In genomic region chr5:133147815-133148634, GRCh38 we compare ENCODE assay signal across 25 cellular contexts.
A peak's percentile ranks its signal among the peaks of the same experiment; 100 is the strongest.
DNase-seq lines count a peak whose midpoint lies in the region; ATAC-seq and TF ChIP-seq lines count a peak whose summit lies in the region.
"Had no signal": no experiment of that assay in that cellular context is flagged by ENCODE, and none has a peak within 500 bp of the region (broad histone marks: within the 10 kb centered on the region; RNA-seq: fewer than 3 reads in every experiment).

No MANE protein-coding gene starts in this region.

- peaks cover 3% of the 10 kb centered on the region for H3K36me3 Mint-ChIP-seq in activated naive CD8-positive, alpha-beta T cell
- H3K36me3 Mint-ChIP-seq in activated naive CD8-positive, alpha-beta T cell treated with anti-CD3 and anti-CD28 coated beads, Interleukin-2, amount 50 U/mL, for 24 hours (ENCODE audit: low read depth) = no peaks in the 10 kb centered on the region
- H3K36me3 Mint-ChIP-seq in T-cell = no peaks in the 10 kb centered on the region
- no peaks in the 10 kb centered on the region for H3K36me3 Mint-ChIP-seq in type B pancreatic cell

- POLR2A ChIA-PET in T-cell (lab: Charles Lee) = no interaction called here

- ATAC-seq in activated naive CD8-positive, alpha-beta T cell treated with anti-CD3 and anti-CD28 coated beads, Interleukin-2, amount 50 U/mL, for 24 hours = no peak
- ATAC-seq in T-cell (replicated peaks in 1 of 4) = peak; percentile 37 to 72 (median 53)
- no peak for ATAC-seq in HG02763 (IDR thresholded peaks at IDR 0.05; ENCODE audit: unreplicated experiment)
- ATAC-seq: activated T-cell treated with anti-CD3 and anti-CD28 coated beads, Interleukin-2, amount 50 U/mL, for 4 hours; left colon; Panc1 had no signal

- H3K4me3 ChIP-seq in fibroblast of pulmonary artery (replicated peaks; ENCODE audit: low read depth, low read length) = no peak overlapping the region
- H3K4me3 ChIP-seq: heart left ventricle, thoracic aorta, vagina had no signal

- DNase-seq in activated naive CD8-positive, alpha-beta T cell treated with anti-CD3 and anti-CD28 coated beads, Interleukin-2, amount 50 U/mL, for 24 hours = no peak
- DNase-seq in T-cell (peak in 2 of 34 experiments; percentile 6 to 10), fibroblast of pulmonary artery (ENCODE audit: low read depth) (peak; percentile 3), type B pancreatic cell (ENCODE audit: extremely low spot score, unreplicated experiment) (peak; percentile 44), SW 1271 (lab: John Stamatoyannopoulos, UW) (no peak), cerebellum (ENCODE audit: low spot score) (no peak)
- DNase-seq: activated CD4-positive, CD25-positive, alpha-beta regulatory T cell treated with anti-CD3 and anti-CD28 coated beads, Interleukin-2, amount 50 U/mL, for 72 hours; activated naive CD4-positive, alpha-beta T cell treated with Interleukin-2 at 50 U/mL for 16 hours; activated T-cell treated with anti-CD3 and anti-CD28 coated beads, Interleukin-2, amount 50 U/mL, for 4 hours; BE2C; Calu3; cerebellar nuclear complex; EL; left colon; mesenchymal stem cell; NCI-H2081 treated with DMSO at 0.1 percent for 48 hours; retina; SHP77 treated with DMSO at 0.1 percent for 48 hours; stimulated activated CD4-positive, alpha-beta T cell treated with anti-CD3 and anti-CD28 coated beads, Interleukin-4, amount 100 ng/mL, for 1 hour had no signal

- TF ChIP-seq CTCF in fibroblast of pulmonary artery (IDR thresholded peaks at IDR 0.05; ENCODE audit: low read length, missing control alignments) (no peak), type B pancreatic cell (conservative IDR thresholded peaks at IDR 0.05) (no peak)

- peak overlapping the region; percentile 64 for H3K27ac Mint-ChIP-seq in activated naive CD8-positive, alpha-beta T cell
- no peak overlapping the region for H3K27ac Mint-ChIP-seq in activated naive CD8-positive, alpha-beta T cell treated with anti-CD3 and anti-CD28 coated beads, Interleukin-2, amount 50 U/mL, for 24 hours
- H3K27ac Mint-ChIP-seq in T-cell (peak overlapping the region; percentile 35 to 71), type B pancreatic cell (no peak overlapping the region)

- no peaks in the 10 kb centered on the region for H3K9me3 Mint-ChIP-seq in activated naive CD8-positive, alpha-beta T cell (ENCODE audit: low read depth)
- peaks cover 11% of the 10 kb centered on the region for H3K9me3 Mint-ChIP-seq in activated naive CD8-positive, alpha-beta T cell treated with anti-CD3 and anti-CD28 coated beads, Interleukin-2, amount 50 U/mL, for 24 hours
- H3K9me3 Mint-ChIP-seq in T-cell (peaks cover 3 to 10% (median 8%) of the 10 kb centered on the region in 3 donors), type B pancreatic cell (peaks cover 4% of the 10 kb centered on the region)

- no peak overlapping the region for H3K4me3 Mint-ChIP-seq in activated naive CD8-positive, alpha-beta T cell
- no peak overlapping the region for H3K4me3 Mint-ChIP-seq in activated naive CD8-positive, alpha-beta T cell treated with anti-CD3 and anti-CD28 coated beads, Interleukin-2, amount 50 U/mL, for 24 hours
- peak overlapping the region in 1 of 3 donors; percentile 29 for H3K4me3 Mint-ChIP-seq in T-cell
- H3K4me3 Mint-ChIP-seq in type B pancreatic cell = no peak overlapping the region
- H3K4me3 Mint-ChIP-seq: activated T-cell treated with anti-CD3 and anti-CD28 coated beads, Interleukin-2, amount 50 U/mL, for 4 hours had no signal

- H3K27me3 Mint-ChIP-seq in activated naive CD8-positive, alpha-beta T cell = no peaks in the 10 kb centered on the region
- no peaks in the 10 kb centered on the region for H3K27me3 Mint-ChIP-seq in activated naive CD8-positive, alpha-beta T cell treated with anti-CD3 and anti-CD28 coated beads, Interleukin-2, amount 50 U/mL, for 24 hours
- peaks cover 0 to 1% of the 10 kb centered on the region in 2 donors for H3K27me3 Mint-ChIP-seq in T-cell
- H3K27me3 Mint-ChIP-seq in type B pancreatic cell = peaks cover 3% of the 10 kb centered on the region

- peaks cover 25% of the 10 kb centered on the region for H3K4me1 Mint-ChIP-seq in activated naive CD8-positive, alpha-beta T cell (ENCODE audit: low read depth)
- H3K4me1 Mint-ChIP-seq in activated naive CD8-positive, alpha-beta T cell treated with anti-CD3 and anti-CD28 coated beads, Interleukin-2, amount 50 U/mL, for 24 hours = peaks cover 10% of the 10 kb centered on the region
- H3K4me1 Mint-ChIP-seq in T-cell = peaks cover 17 to 22% (median 20%) of the 10 kb centered on the region in 3 donors
- H3K4me1 Mint-ChIP-seq in type B pancreatic cell (ENCODE audit: unreplicated experiment) = peaks cover 14% of the 10 kb centered on the region

- CTCF ChIA-PET in T-cell (lab: Charles Lee) = interaction anchor here in 1 of 2 donors (1.0 kb wide), 1 partner anchor 18 kb away, joined by 3 read pairs; no protein-coding TSS in a partner anchor

Comparison
In these comparisons a context has a peak if more than half of its experiments do, and no peak if none do; other contexts are left out.
1. H3K27ac Mint-ChIP-seq: peak in activated naive CD8-positive, alpha-beta T cell (single experiment) and T-cell (2 of 2); none in activated naive CD8-positive, alpha-beta T cell treated with anti-CD3 and anti-CD28 coated beads, Interleukin-2, amount 50 U/mL, for 24 hours (single experiment) and type B pancreatic cell (single experiment).
2. ATAC-seq: peak in T-cell (4 of 4); none in activated naive CD8-positive, alpha-beta T cell treated with anti-CD3 and anti-CD28 coated beads, Interleukin-2, amount 50 U/mL, for 24 hours (single experiment) and HG02763 (single experiment).
3. DNase-seq: peak in fibroblast of pulmonary artery (single experiment) and type B pancreatic cell (single experiment); none in activated naive CD8-positive, alpha-beta T cell treated with anti-CD3 and anti-CD28 coated beads, Interleukin-2, amount 50 U/mL, for 24 hours (single experiment), SW 1271 (0 of 2) and cerebellum (single experiment).